In genomic region chr3:98733055-98733777, GRCh38 we compare ENCODE assay signal across 1 cellular context.
TF ChIP-seq lines count a peak whose summit lies in the region.

No MANE protein-coding gene starts in this region.

TF ChIP-seq in SK-N-SH treated with all-trans-retinoic acid at 6 μM for 48 hours, 23 proteins besides CTCF, POLR2A, EP300 and RAD21 (continued from another document):
- no peak for TF ChIP-seq TSHZ2 (CRISPR knock-in tag; IDR thresholded peaks at IDR 0.05)
- TF ChIP-seq ZFP3 (CRISPR knock-in tag; IDR thresholded peaks at IDR 0.05), result no peak
